ENCODE assay signal across 8 cellular contexts in genomic region chr5:139660916-139661814, GRCh38. TPM values are rescaled to one million over a fixed set of nuclear protein-coding genes. Genes with fewer than 3 reads are reported as not detected.
A peak's percentile ranks its signal among the peaks of the same experiment; 100 is the strongest.
DNase-seq lines count a peak whose midpoint lies in the region; ATAC-seq and TF ChIP-seq lines count a peak whose summit lies in the region.

No MANE protein-coding gene starts in this region.

- ATAC-seq in heart right ventricle: peak; percentile 54 to 78 (median 66)

- no peaks in the 10 kb centered on the region for H3K27me3 ChIP-seq in heart right ventricle

- DNase-seq in GM13976 (ENCODE audit: low spot score) (peak; percentile 73), HPDE6-E6E7 (ENCODE audit: extremely low spot score) (peak; percentile 97), activated gamma-delta T cell (lab: John Stamatoyannopoulos, UW) (peak; percentile 19), heart right ventricle (peak; percentile 78 to 82), renal cortical epithelial cell (ENCODE audit: low read depth) (peak; percentile 85), NCI-H510A treated with DMSO at 0.1 percent for 48 hours (lab: John Stamatoyannopoulos, UW) (no peak), NCI-H345 (lab: John Stamatoyannopoulos, UW) (no peak)
- no peak for DNase-seq in activated T-cell treated with anti-CD3 and anti-CD28 coated beads, Interleukin-2, amount 50 U/mL, for 1 hour

- H3K4me3 ChIP-seq in heart right ventricle: peak overlapping the region in 8 of 10 donors; percentile 8 to 49 (median 29)

- in situ Hi-C loops in GM13976 (cut with MboI; ENCODE audit: low sequenced_read_pairs, unreplicated experiment): no loop called here

- H3K4me1 ChIP-seq in heart right ventricle: peaks cover 53 to 100% (median 87%) of the 10 kb centered on the region in 9 donors

- peak overlapping the region; percentile 86 to 97 (median 92) for H3K27ac ChIP-seq in heart right ventricle

- TF ChIP-seq CTCF in GM13976 (IDR thresholded peaks at IDR 0.05; ENCODE audit: borderline replicate concordance, control extremely low read depth, extremely low read depth, insufficient read depth, missing control alignments): no peak
- no peak for TF ChIP-seq CTCF in heart right ventricle (IDR thresholded peaks at IDR 0.05)

- H3K9me3 ChIP-seq in heart right ventricle: no peaks in the 10 kb centered on the region

- H3K36me3 ChIP-seq in heart right ventricle: no peaks in the 10 kb centered on the region

- intact Hi-C loops in heart right ventricle (cut with DNase I): no loop called here

- 38 to 42% methylated on average over 37 to 41 of the region's 41 CpGs for WGBS in heart right ventricle, 2 donors

RNA-seq across cellular contexts. Expression of gene CXXC5, which starts 13.0 kb away (rescaled TPM):
- total RNA-seq in heart right ventricle: 10 to 100 TPM; 30.7 to 51.6 (median 37.9) TPM
- 10 to 100 TPM; 28.7 to 31.4 TPM for polyA plus RNA-seq in heart right ventricle
- total RNA-seq in renal cortical epithelial cell: 187 and 252 TPM in 2 replicates

Comparison
In these comparisons a context has a peak if more than half of its experiments do, and no peak if none do; other contexts are left out.
1. DNase-seq: peak in GM13976 (single experiment), HPDE6-E6E7 (single experiment), activated gamma-delta T cell (single experiment), heart right ventricle (2 of 2) and renal cortical epithelial cell (single experiment); none in activated T-cell treated with anti-CD3 and anti-CD28 coated beads, Interleukin-2, amount 50 U/mL, for 1 hour (single experiment), NCI-H510A treated with DMSO at 0.1 percent for 48 hours (single experiment) and NCI-H345 (single experiment).